In genomic region chr7:135159359-135160087, GRCh38 we compare ENCODE assay signal across 9 cellular contexts. TPM values are rescaled to one million over a fixed set of nuclear protein-coding genes. Genes with fewer than 3 reads are reported as not detected.
DNase-seq lines count a peak whose midpoint lies in the region; ATAC-seq and TF ChIP-seq lines count a peak whose summit lies in the region.
"Had no signal": no experiment of that assay in that cellular context is flagged by ENCODE, and none has a peak within 500 bp of the region (broad histone marks: within the 10 kb centered on the region; RNA-seq: fewer than 3 reads in every experiment).

No MANE protein-coding gene starts in this region.

- H3K27me3 Mint-ChIP-seq in Calu3 (ENCODE audit: unreplicated experiment) = no peaks in the 10 kb centered on the region
- H3K27me3 Mint-ChIP-seq in naive thymus-derived CD4-positive, alpha-beta T cell = no peaks in the 10 kb centered on the region

- BruUV-seq in Calu3 (replicated peaks; lab: Mats Ljungman, UMichigan) = no TSS peak

- H3K4me3 ChIP-seq in body of pancreas = no peak overlapping the region
- H3K4me3 ChIP-seq in naive thymus-derived CD4-positive, alpha-beta T cell (ENCODE audit: low read length) = no peak overlapping the region

- no peak overlapping the region for H3K4me3 Mint-ChIP-seq in Calu3 (ENCODE audit: low read depth, unreplicated experiment)
- H3K4me3 Mint-ChIP-seq in naive thymus-derived CD4-positive, alpha-beta T cell = peak overlapping the region in 3 of 10 donors; percentile 5 to 46 (median 23)

- H3K9me3 ChIP-seq in body of pancreas = no peaks in the 10 kb centered on the region
- H3K9me3 ChIP-seq in naive thymus-derived CD4-positive, alpha-beta T cell (ENCODE audit: control insufficient read depth in 2 of 3, low read length in 3 of 3) = peaks cover 0 to 38% (median 9%) of the 10 kb centered on the region in 3 experiments

- H3K27ac Mint-ChIP-seq in Calu3 (ENCODE audit: unreplicated experiment) = peak overlapping the region; percentile 55
- H3K27ac Mint-ChIP-seq in naive thymus-derived CD4-positive, alpha-beta T cell = peak overlapping the region in 8 of 9 donors; percentile 33 to 88 (median 69)

- H3K27ac ChIP-seq in body of pancreas = peak overlapping the region in 3 of 4 donors; percentile 17 to 66 (median 62)
- H3K27ac ChIP-seq in naive thymus-derived CD4-positive, alpha-beta T cell (ENCODE audit: low read depth, low read length) = no peak overlapping the region

- H3K9me3 Mint-ChIP-seq in Calu3 (ENCODE audit: low read depth, unreplicated experiment) = peaks cover 13% of the 10 kb centered on the region
- H3K9me3 Mint-ChIP-seq in naive thymus-derived CD4-positive, alpha-beta T cell = peaks cover 10 to 47% (median 24%) of the 10 kb centered on the region in 11 donors

- H3K36me3 ChIP-seq in body of pancreas (replicated peaks in 1 of 2; ENCODE audit: insufficient read depth in 1 of 2, low read depth in 2 of 2) = no peaks in the 10 kb centered on the region
- H3K36me3 ChIP-seq in naive thymus-derived CD4-positive, alpha-beta T cell (ENCODE audit: control insufficient read depth in 2 of 3, insufficient read depth in 3 of 3, low read length in 3 of 3) = peaks cover 0 to 25% (median 4%) of the 10 kb centered on the region in 3 experiments

- CTCF ChIA-PET in Calu3 (lab: Charles Lee) = interaction anchor here (0.9 to 1.6 kb wide), 2 partner anchors 10 to 173 kb away, joined by 6 to 7 read pairs; partner anchors contain the start of gene AGBL3
- CTCF ChIA-PET in naive thymus-derived CD4-positive, alpha-beta T cell (lab: Charles Lee) = interaction anchor here (1.2 kb wide), 1 partner anchor 9 kb away, joined by 4 read pairs; no protein-coding TSS in a partner anchor

- no peak for TF ChIP-seq POLR2A in body of pancreas (IDR thresholded peaks at IDR 0.05)

- POLR2A ChIA-PET in naive thymus-derived CD4-positive, alpha-beta T cell (lab: Charles Lee) = interaction anchor here (0.6 to 12.9 kb wide), 6 partner anchors 11 to 171 kb away, joined by 3 to 183 read pairs (median 10); partner anchors contain the start of genes CYREN and TMEM140

- H3K4me1 ChIP-seq in body of pancreas = peaks cover 22% of the 10 kb centered on the region
- peaks cover 11 to 24% of the 10 kb centered on the region in 2 donors for H3K4me1 ChIP-seq in naive thymus-derived CD4-positive, alpha-beta T cell (ENCODE audit: control insufficient read depth in 2 of 2, insufficient read depth in 2 of 2, low read length in 2 of 2)

- no peaks in the 10 kb centered on the region for H3K27me3 ChIP-seq in body of pancreas
- no peaks in the 10 kb centered on the region for H3K27me3 ChIP-seq in naive thymus-derived CD4-positive, alpha-beta T cell (ENCODE audit: control insufficient read depth in 2 of 2, insufficient read depth in 2 of 2, low read length in 2 of 2)

- no peak for DNase-seq in Calu3
- no peak for DNase-seq in body of pancreas
- DNase-seq in naive thymus-derived CD4-positive, alpha-beta T cell = no peak
- no peak for DNase-seq in NCI-H2171 treated with DMSO at 0.1 percent for 48 hours (lab: John Stamatoyannopoulos, UW)
- no peak for DNase-seq in islet precursor cell
- DNase-seq: anterior cingulate cortex had no signal

- WGBS in body of pancreas, 2 donors = 84 to 91% methylated on average over 2 of the region's 2 CpGs

- intact Hi-C loops in Calu3 (cut with micrococcal nuclease; ENCODE audit: unreplicated experiment) (no loop called here), body of pancreas (cut with DNase I) (loop anchor here (10.0 kb wide), 1 partner anchor 165 kb away; no protein-coding TSS in a partner anchor)
- intact Hi-C loops in naive thymus-derived CD4-positive, alpha-beta T cell (cut with micrococcal nuclease) = loop anchor here (1.0 kb wide), 3 partner anchors 10 to 12 kb away; partner anchors contain the start of gene TMEM140 (in 1 of the 2)

- no peak for TF ChIP-seq CTCF in Calu3 (IDR thresholded peaks at IDR 0.05; ENCODE audit: unreplicated experiment)
- TF ChIP-seq CTCF in body of pancreas (IDR thresholded peaks at IDR 0.05) = no peak

- ATAC-seq in HG02678 (IDR thresholded peaks at IDR 0.05; ENCODE audit: unreplicated experiment) (peak; percentile 6), body of pancreas (no peak), HG03565 (IDR thresholded peaks at IDR 0.05; ENCODE audit: unreplicated experiment) (no peak), HG02763 (IDR thresholded peaks at IDR 0.05; ENCODE audit: unreplicated experiment) (no peak)
- ATAC-seq in naive thymus-derived CD4-positive, alpha-beta T cell = no peak

- H3K4me1 Mint-ChIP-seq in Calu3 (ENCODE audit: low read depth, unreplicated experiment) = peaks cover 32% of the 10 kb centered on the region
- H3K4me1 Mint-ChIP-seq in naive thymus-derived CD4-positive, alpha-beta T cell = peaks cover 41 to 66% (median 55%) of the 10 kb centered on the region in 7 donors

- peaks cover 32% of the 10 kb centered on the region for H3K36me3 Mint-ChIP-seq in Calu3 (ENCODE audit: insufficient read depth, unreplicated experiment)
- peaks cover 43 to 89% (median 80%) of the 10 kb centered on the region in 5 donors for H3K36me3 Mint-ChIP-seq in naive thymus-derived CD4-positive, alpha-beta T cell

RNA-seq across cellular contexts. Expression of gene CYREN, which starts 11.0 kb away (rescaled TPM):
- total RNA-seq in Calu3 (2022) (84.8 and 89.0 TPM in 2 replicates), body of pancreas (10 to 100 TPM; 32.9 to 40.5 TPM)
- total RNA-seq in naive thymus-derived CD4-positive, alpha-beta T cell = 10 to 100 TPM; 25.6 to 50.7 (median 32.0) TPM
- polyA plus RNA-seq in naive thymus-derived CD4-positive, alpha-beta T cell = 10 to 100 TPM; 51.6 to 67.9 TPM

RNA-seq across cellular contexts. Expression of gene TMEM140, which starts 11.7 kb away (rescaled TPM):
- 4.2 and 11.4 TPM in 2 replicates for total RNA-seq in Calu3 (2022)
- 1 to 10 TPM; 4.0 to 9.6 TPM for total RNA-seq in body of pancreas
- total RNA-seq in naive thymus-derived CD4-positive, alpha-beta T cell = 10 to 100 TPM; 17.8 to 44.7 (median 20.4) TPM
- 10 to 100 TPM; 16.8 to 29.4 TPM for polyA plus RNA-seq in naive thymus-derived CD4-positive, alpha-beta T cell

RNA-seq across cellular contexts. Expression of gene WDR91, which starts 51.8 kb away (rescaled TPM):
- total RNA-seq in Calu3 (2022) (21.2 and 24.3 TPM in 2 replicates), body of pancreas (10 to 100 TPM; 28.0 to 32.4 TPM)
- total RNA-seq in naive thymus-derived CD4-positive, alpha-beta T cell = 10 to 100 TPM; 18.2 to 59.2 (median 37.0) TPM
- 1 to 10 TPM; 3.5 to 9.3 TPM for polyA plus RNA-seq in naive thymus-derived CD4-positive, alpha-beta T cell
